10 cellular contexts compared by ENCODE assay signal in genomic region chr6:37005827-37006514, GRCh38. TPM values are rescaled to one million over a fixed set of nuclear protein-coding genes. Genes with fewer than 3 reads are reported as not detected.
DNase-seq lines count a peak whose midpoint lies in the region; ATAC-seq lines count a peak whose summit lies in the region.
"Had no signal": no experiment of that assay in that cellular context is flagged by ENCODE, and none has a peak within 500 bp of the region (broad histone marks: within the 10 kb centered on the region; RNA-seq: fewer than 3 reads in every experiment).

No MANE protein-coding gene starts in this region.

- H3K9me3 ChIP-seq in CD8-positive, alpha-beta memory T cell (ENCODE audit: low read length) = no peaks in the 10 kb centered on the region

- DNase-seq in CD8-positive, alpha-beta memory T cell = no peak
- DNase-seq in OCI-M1 (lab: John Stamatoyannopoulos, UW) = peak; percentile 58
- no peak for DNase-seq in memory B cell (ENCODE audit: low spot score in 2 of 2)
- no peak for DNase-seq in NCI-H2171 (lab: John Stamatoyannopoulos, UW)

- H3K4me3 Mint-ChIP-seq in CD8-positive, alpha-beta memory T cell = peak overlapping the region in 6 of 7 donors; percentile 53 to 80 (median 74)
- H3K4me3 Mint-ChIP-seq in memory B cell = peak overlapping the region; percentile 99

- H3K36me3 Mint-ChIP-seq in CD8-positive, alpha-beta memory T cell = no peaks in the 10 kb centered on the region
- peaks cover 22% of the 10 kb centered on the region for H3K36me3 Mint-ChIP-seq in memory B cell

- H3K27me3 ChIP-seq in CD8-positive, alpha-beta memory T cell (ENCODE audit: insufficient read depth, low read length, poor library complexity, severe bottlenecking) = no peaks in the 10 kb centered on the region

- H3K27ac ChIP-seq in CD8-positive, alpha-beta memory T cell (ENCODE audit: low read depth, low read length) = no peak overlapping the region

- CTCF ChIA-PET in CD8-positive, alpha-beta memory T cell (lab: Charles Lee) = interaction anchor here (1.0 to 3.3 kb wide), 8 partner anchors 12 to 204 kb away, joined by 3 to 21 read pairs (median 5); no protein-coding TSS in a partner anchor

- H3K36me3 ChIP-seq in CD8-positive, alpha-beta memory T cell (ENCODE audit: insufficient read depth, low read length) = no peaks in the 10 kb centered on the region

- ATAC-seq in GM21423 (IDR thresholded peaks at IDR 0.05; ENCODE audit: unreplicated experiment) (peak; percentile 1), memory B cell (ENCODE audit: low read depth) (peak; percentile 6), GM19328 (IDR thresholded peaks at IDR 0.05; ENCODE audit: unreplicated experiment) (no peak), HG03439 (IDR thresholded peaks at IDR 0.05; ENCODE audit: unreplicated experiment) (no peak), HG03469 (IDR thresholded peaks at IDR 0.05; ENCODE audit: unreplicated experiment) (no peak)

- POLR2A ChIA-PET in CD8-positive, alpha-beta memory T cell (lab: Charles Lee) = interaction anchor here (0.8 to 1.1 kb wide), 2 partner anchors 20 to 165 kb away, joined by 3 to 4 read pairs; partner anchors contain the start of gene MTCH1

- H3K4me1 ChIP-seq in CD8-positive, alpha-beta memory T cell (ENCODE audit: insufficient read depth, low read length) = peaks cover 16% of the 10 kb centered on the region

- H3K9me3 Mint-ChIP-seq in CD8-positive, alpha-beta memory T cell = no peaks in the 10 kb centered on the region
- no peaks in the 10 kb centered on the region for H3K9me3 Mint-ChIP-seq in memory B cell

- peak overlapping the region in 7 of 8 donors; percentile 58 to 96 (median 79) for H3K27ac Mint-ChIP-seq in CD8-positive, alpha-beta memory T cell
- peak overlapping the region; percentile 77 for H3K27ac Mint-ChIP-seq in memory B cell

- no peaks in the 10 kb centered on the region for H3K27me3 Mint-ChIP-seq in CD8-positive, alpha-beta memory T cell
- no peaks in the 10 kb centered on the region for H3K27me3 Mint-ChIP-seq in memory B cell

- H3K4me1 Mint-ChIP-seq in CD8-positive, alpha-beta memory T cell = peaks cover 9 to 29% (median 14%) of the 10 kb centered on the region in 3 donors
- H3K4me1 Mint-ChIP-seq in memory B cell = peaks cover 49% of the 10 kb centered on the region

- no peak overlapping the region for H3K4me3 ChIP-seq in CD8-positive, alpha-beta memory T cell (ENCODE audit: low read length)

RNA-seq across cellular contexts. Expression of gene FGD2, which starts 0.5 kb away (rescaled TPM):
- total RNA-seq in CD8-positive, alpha-beta memory T cell = 1 to 10 TPM; 1.2 to 1.3 TPM
- 0.53 TPM for polyA plus RNA-seq in CD8-positive, alpha-beta memory T cell
- total RNA-seq: chondrocyte, lung microvascular endothelial cell had no signal

RNA-seq across cellular contexts. Expression of gene MTCH1, which starts 20.0 kb away (rescaled TPM):
- total RNA-seq in CD8-positive, alpha-beta memory T cell = 100 to 1,000 TPM; 116 to 126 TPM
- 81.1 TPM for polyA plus RNA-seq in CD8-positive, alpha-beta memory T cell

RNA-seq across cellular contexts. Expression of gene PI16, which starts 51.4 kb away (rescaled TPM):
- total RNA-seq in CD8-positive, alpha-beta memory T cell = under 1 TPM; 0.20 to 0.37 TPM
- 13.6 TPM for polyA plus RNA-seq in CD8-positive, alpha-beta memory T cell
- total RNA-seq: chondrocyte, lung microvascular endothelial cell had no signal

Comparison
In these comparisons a context has a peak if more than half of its experiments do, and no peak if none do; other contexts are left out.
1. ATAC-seq: peak in GM21423 (single experiment) and memory B cell (single experiment); none in GM19328 (single experiment), HG03439 (single experiment) and HG03469 (single experiment).